In the genomic region with DNA sequence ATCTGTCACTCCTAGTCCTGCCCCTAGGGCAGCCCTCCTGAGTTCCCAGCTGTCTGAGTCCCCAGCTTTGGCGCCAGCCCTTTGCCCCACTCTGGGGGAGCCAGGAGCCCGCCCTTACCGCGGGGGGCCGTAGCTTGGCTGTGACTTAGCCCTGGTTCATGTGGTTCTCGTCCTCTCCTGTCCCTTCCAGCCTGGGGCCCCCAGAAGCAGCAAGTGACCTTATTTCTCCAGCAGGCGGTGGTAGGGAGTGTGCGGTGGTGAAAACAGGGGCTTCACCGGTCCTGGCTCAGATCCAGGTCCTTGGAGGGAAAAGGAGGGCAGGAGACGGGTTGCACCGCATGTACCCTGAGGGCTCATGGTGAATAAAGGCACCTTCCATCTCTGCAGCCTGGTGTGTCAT, we compare ENCODE assay signal across 24 cellular contexts. TPM values are rescaled to one million over a fixed set of nuclear protein-coding genes. Genes with fewer than 3 reads are reported as not detected.
DNase-seq lines count a peak whose midpoint lies in the region; ATAC-seq and TF ChIP-seq lines count a peak whose summit lies in the region.
"Had no signal": no experiment of that assay in that cellular context is flagged by ENCODE, and none has a peak within 500 bp of the region (broad histone marks: within the 10 kb centered on the region; RNA-seq: fewer than 3 reads in every experiment).

No MANE protein-coding gene starts in this region.

- no peaks in the 10 kb centered on the region for H4K20me1 ChIP-seq in GM23338 (replicated peaks; ENCODE audit: insufficient read depth)

- no peak overlapping the region for H2BK120ac ChIP-seq in mesendoderm (ENCODE audit: low read depth, low read length)

- no peak overlapping the region for H3K27ac Mint-ChIP-seq in GM23338
- H3K27ac Mint-ChIP-seq: activated CD4-positive, alpha-beta memory T cell treated with anti-CD3 and anti-CD28 coated beads, Interleukin-2, amount 10 ng/mL, durations not matched to agents 7 days and 5 days; activated T-cell treated with anti-CD3 and anti-CD28 coated beads, Interleukin-2, amount 50 U/mL, for 24 hours; CD4-positive, alpha-beta T cell had no signal

- H3K4me3 Mint-ChIP-seq in GM23338 = no peak overlapping the region
- H3K4me3 Mint-ChIP-seq: activated CD4-positive, alpha-beta memory T cell treated with anti-CD3 and anti-CD28 coated beads, Interleukin-2, amount 10 ng/mL, durations not matched to agents 7 days and 5 days; activated T-cell treated with anti-CD3 and anti-CD28 coated beads, Interleukin-2, amount 50 U/mL, for 24 hours; CD4-positive, alpha-beta T cell had no signal

- no peak overlapping the region for H3K18ac ChIP-seq in mesendoderm (ENCODE audit: low read length)

- H3K79me2 ChIP-seq in GM23338 (replicated peaks; ENCODE audit: insufficient read depth) (no peaks in the 10 kb centered on the region), mesendoderm (ENCODE audit: control insufficient read depth, insufficient read depth, low read length) (no peaks in the 10 kb centered on the region)

- intact Hi-C loops in ascending aorta (cut with DNase I) = no loop called here

- H3K27ac ChIP-seq in GM23338 (ENCODE audit: low read depth) = no peak overlapping the region
- H3K27ac ChIP-seq in ascending aorta = peak overlapping the region; percentile 67 to 76
- no peak overlapping the region for H3K27ac ChIP-seq in mesendoderm (ENCODE audit: low read depth, low read length)
- H3K27ac ChIP-seq: Peyer's patch, SJSA1 had no signal

- H3K27me3 ChIP-seq in GM23338 (ENCODE audit: insufficient read depth) (peaks cover 10% of the 10 kb centered on the region), ascending aorta (no peaks in the 10 kb centered on the region), mesendoderm (ENCODE audit: insufficient read depth, low read length, poor library complexity) (no peaks in the 10 kb centered on the region)
- H3K27me3 ChIP-seq: Peyer's patch, SJSA1 had no signal

- ATAC-seq in GM23338 (peak; percentile 95), GM21619 (IDR thresholded peaks at IDR 0.05; ENCODE audit: unreplicated experiment) (no peak)
- ATAC-seq: mucosa of descending colon had no signal

- H2AK5ac ChIP-seq in mesendoderm (ENCODE audit: low read length) = no peak overlapping the region

- no peaks in the 10 kb centered on the region for H3K9me2 ChIP-seq in GM23338 (ENCODE audit: insufficient read depth)

- no peak overlapping the region for H2BK15ac ChIP-seq in mesendoderm (replicated peaks; ENCODE audit: low read depth)

- no peaks in the 10 kb centered on the region for H3K9me3 ChIP-seq in ascending aorta
- H3K9me3 ChIP-seq: mucosa of descending colon, Peyer's patch, SJSA1 had no signal

- H4K5ac ChIP-seq in mesendoderm (ENCODE audit: low read length) = no peak overlapping the region

- no peak overlapping the region for H3K4me2 ChIP-seq in GM23338
- H3K4me2 ChIP-seq in mesendoderm (ENCODE audit: low read length) = no peak overlapping the region

- peaks cover 6% of the 10 kb centered on the region; the same call in 1 of the 2 replicates for H3F3A ChIP-seq in GM23338 (replicated peaks; ENCODE audit: low read depth)

- TF ChIP-seq CTCF in GM23338 (conservative IDR thresholded peaks at IDR 0.05; ENCODE audit: low read depth in 2 of 2) (peak; percentile 51 to 70), ascending aorta (IDR thresholded peaks at IDR 0.05) (no peak)

- peak; percentile 75 for DNase-seq in GM23338 (ENCODE audit: low spot score)
- DNase-seq in ascending aorta (ENCODE audit: low spot score in 2 of 2) = no peak
- peak; percentile 60 for DNase-seq in mesendoderm
- DNase-seq in C1 segment of cervical spinal cord (lab: John Stamatoyannopoulos, UW) = no peak
- no peak for DNase-seq in NCI-H226
- DNase-seq: activated CD4-positive, alpha-beta memory T cell treated with anti-CD3 and anti-CD28 coated beads, Interleukin-2, amount 10 ng/mL, durations not matched to agents 7 days and 5 days; activated CD4-positive, CD25-positive, alpha-beta regulatory T cell; activated naive CD4-positive, alpha-beta T cell treated with Interleukin-2 at 50 U/mL for 16 hours; activated T-cell treated with anti-CD3 and anti-CD28 coated beads, Interleukin-2, amount 50 U/mL, for 24 hours; amygdala; CD4-positive, alpha-beta T cell; effector CD8-positive, alpha-beta T cell; esophagus squamous epithelium; GF-D8; GOT3; mucosa of descending colon; NCI-H1436 treated with DMSO at 0.1 percent for 48 hours; Peyer's patch; stimulated activated CD8-positive, alpha-beta memory T cell treated with anti-CD3 and anti-CD28 coated beads, Interleukin-4, amount 100 ng/mL, for 48 hours; substantia nigra; T-helper 2 cell had no signal

- H3K4me1 Mint-ChIP-seq in GM23338 = no peaks in the 10 kb centered on the region
- H3K4me1 Mint-ChIP-seq: activated CD4-positive, alpha-beta memory T cell treated with anti-CD3 and anti-CD28 coated beads, Interleukin-2, amount 10 ng/mL, durations not matched to agents 7 days and 5 days had no signal

- no CpG with 5 or more reads among the region's 11 CpGs for WGBS in mesendoderm (ENCODE audit: extremely low coverage, insufficient coverage, low lambda C conversion rate)

- no peaks in the 10 kb centered on the region for H3K4me1 ChIP-seq in GM23338 (ENCODE audit: insufficient read depth)
- no peaks in the 10 kb centered on the region for H3K4me1 ChIP-seq in ascending aorta
- no peaks in the 10 kb centered on the region for H3K4me1 ChIP-seq in mesendoderm (ENCODE audit: control insufficient read depth, low read depth, low read length)
- H3K4me1 ChIP-seq: esophagus squamous epithelium, Peyer's patch, SJSA1 had no signal

- H3K27me3 Mint-ChIP-seq in GM23338 (ENCODE audit: insufficient read depth, low read depth, poor library complexity) = peaks cover 6% of the 10 kb centered on the region
- H3K27me3 Mint-ChIP-seq: activated CD4-positive, alpha-beta memory T cell treated with anti-CD3 and anti-CD28 coated beads, Interleukin-2, amount 10 ng/mL, durations not matched to agents 7 days and 5 days; activated T-cell treated with anti-CD3 and anti-CD28 coated beads, Interleukin-2, amount 50 U/mL, for 24 hours; CD4-positive, alpha-beta T cell had no signal

- no peak overlapping the region for H3K23ac ChIP-seq in mesendoderm (ENCODE audit: low read length)

- no peaks in the 10 kb centered on the region for H3K36me3 ChIP-seq in GM23338 (ENCODE audit: insufficient read depth)
- peaks cover 39 to 54% of the 10 kb centered on the region in 2 donors for H3K36me3 ChIP-seq in ascending aorta
- H3K36me3 ChIP-seq in mesendoderm (ENCODE audit: control insufficient read depth, insufficient read depth, low read length) = no peaks in the 10 kb centered on the region
- H3K36me3 ChIP-seq: esophagus squamous epithelium, Peyer's patch had no signal

- H3K79me1 ChIP-seq in mesendoderm (ENCODE audit: low read length) = no peaks in the 10 kb centered on the region

- H2BK5ac ChIP-seq in mesendoderm (ENCODE audit: low read length) = no peak overlapping the region

- no peak overlapping the region for H4K8ac ChIP-seq in mesendoderm (ENCODE audit: low read depth, low read length)

- no peak overlapping the region for H2AFZ ChIP-seq in GM23338

- peaks cover 17% of the 10 kb centered on the region for H3K9me3 Mint-ChIP-seq in GM23338
- H3K9me3 Mint-ChIP-seq: activated T-cell treated with anti-CD3 and anti-CD28 coated beads, Interleukin-2, amount 50 U/mL, for 24 hours; CD4-positive, alpha-beta T cell had no signal

- H3K4ac ChIP-seq in mesendoderm (ENCODE audit: low read depth, low read length) = no peak overlapping the region

- H3K36me3 Mint-ChIP-seq in GM23338 (ENCODE audit: low read depth) = peaks cover 3% of the 10 kb centered on the region; the same call in 2 of the 3 replicates

- no peak overlapping the region for H3K9ac ChIP-seq in mesendoderm (ENCODE audit: low read length)

- H3K56ac ChIP-seq in mesendoderm (ENCODE audit: low read length) = no peak overlapping the region

- no peak overlapping the region for H3K4me3 ChIP-seq in GM23338
- no peak overlapping the region for H3K4me3 ChIP-seq in ascending aorta
- H3K4me3 ChIP-seq in mesendoderm (ENCODE audit: low read length) = no peak overlapping the region
- H3K4me3 ChIP-seq: esophagus squamous epithelium, mucosa of descending colon, Peyer's patch, SJSA1 had no signal

TF ChIP-seq in GM23338, 12 proteins besides CTCF, POLR2A, EP300 and RAD21:
- TF ChIP-seq JUNB (IDR thresholded peaks at IDR 0.05; ENCODE audit: unreplicated experiment) = no peak
- no peak for TF ChIP-seq ZNF331 (CRISPR knock-in tag; IDR thresholded peaks at IDR 0.05; ENCODE audit: low read depth)

RNA-seq across cellular contexts. Expression of a gene that starts 7.9 kb away (rescaled TPM):
- 0.59 and 1.6 TPM in 2 replicates for total RNA-seq in GM23338 (2014; rRNA removed; shearing (Covaris generic))
- 0.26 and 0.48 TPM in 2 replicates for polyA plus RNA-seq in GM23338 (2016; fragmentation: Nextera tagmentation; extraction: Ambion mirVana)
- 6.1 TPM for total RNA-seq in ascending aorta
- 0.49 TPM for polyA plus RNA-seq in mesendoderm (2013, experiment 1 of 2)
- 0.53 TPM for polyA plus RNA-seq in mesendoderm (2013, experiment 2 of 2)
- total RNA-seq: M059J had no signal

RNA-seq across cellular contexts. Expression of a gene that starts 13.5 kb away (rescaled TPM):
- 0.73 and 0.82 TPM in 2 replicates for total RNA-seq in GM23338 (2014; rRNA removed; shearing (Covaris generic))
- polyA plus RNA-seq in GM23338 (2016; fragmentation: Nextera tagmentation; extraction: Ambion mirVana) = 0.42 and 0.47 TPM in 2 replicates
- 37.8 TPM for total RNA-seq in ascending aorta
- 0.63 TPM for polyA plus RNA-seq in mesendoderm (2013, experiment 1 of 2)
- polyA plus RNA-seq in mesendoderm (2013, experiment 2 of 2) = 0.56 TPM
- total RNA-seq: SJSA1 had no signal

RNA-seq across cellular contexts. Expression of a gene that starts 20.4 kb away (rescaled TPM):
- total RNA-seq in GM23338 (2014; rRNA removed; shearing (Covaris generic)) = 107 and 130 TPM in 2 replicates
- polyA plus RNA-seq in GM23338 (2016; fragmentation: Nextera tagmentation; extraction: Ambion mirVana) = 74.1 and 77.8 TPM in 2 replicates
- 149 TPM for total RNA-seq in ascending aorta
- polyA plus RNA-seq in mesendoderm (2013, experiment 1 of 2) = 41.2 TPM
- polyA plus RNA-seq in mesendoderm (2013, experiment 2 of 2) = 42.0 TPM

RNA-seq across cellular contexts. Expression of a gene that starts 33.4 kb away (rescaled TPM):
- 47.4 and 47.7 TPM in 2 replicates for total RNA-seq in GM23338 (2014; rRNA removed; shearing (Covaris generic))
- 14.3 and 16.9 TPM in 2 replicates for polyA plus RNA-seq in GM23338 (2016; fragmentation: Nextera tagmentation; extraction: Ambion mirVana)
- total RNA-seq in ascending aorta = 57.6 TPM
- 25.7 TPM for polyA plus RNA-seq in mesendoderm (2013, experiment 1 of 2)
- polyA plus RNA-seq in mesendoderm (2013, experiment 2 of 2) = 28.3 TPM

RNA-seq across cellular contexts. Expression of a gene that starts 35.8 kb away (rescaled TPM):
- total RNA-seq in GM23338 (2014; rRNA removed; shearing (Covaris generic)) = 75.5 and 91.1 TPM in 2 replicates
- polyA plus RNA-seq in GM23338 (2016; fragmentation: Nextera tagmentation; extraction: Ambion mirVana) = 35.3 and 36.1 TPM in 2 replicates
- 133 TPM for total RNA-seq in ascending aorta
- 24.0 TPM for polyA plus RNA-seq in mesendoderm (2013, experiment 1 of 2)
- polyA plus RNA-seq in mesendoderm (2013, experiment 2 of 2) = 23.7 TPM

Comparison
In these comparisons a context has a peak if more than half of its experiments do, and no peak if none do; other contexts are left out.
1. DNase-seq: peak in GM23338 (single experiment) and mesendoderm (single experiment); none in ascending aorta (0 of 2), C1 segment of cervical spinal cord (0 of 14) and NCI-H226 (single experiment).
2. H3K27ac ChIP-seq: peak in ascending aorta (2 of 2); none in GM23338 (single experiment) and mesendoderm (single experiment).
3. CTCF ChIP-seq: peak in GM23338 (2 of 2); none in ascending aorta (0 of 3).
4. RNA of a gene that starts 13.5 kb away (total RNA-seq): 37.8 TPM in ascending aorta (single experiment); 0.73 to 0.82 TPM in GM23338; every median in the first group is over 10 times any median in the second.